Comparison of ENCODE assay signal across 23 cellular contexts in the genomic region with DNA sequence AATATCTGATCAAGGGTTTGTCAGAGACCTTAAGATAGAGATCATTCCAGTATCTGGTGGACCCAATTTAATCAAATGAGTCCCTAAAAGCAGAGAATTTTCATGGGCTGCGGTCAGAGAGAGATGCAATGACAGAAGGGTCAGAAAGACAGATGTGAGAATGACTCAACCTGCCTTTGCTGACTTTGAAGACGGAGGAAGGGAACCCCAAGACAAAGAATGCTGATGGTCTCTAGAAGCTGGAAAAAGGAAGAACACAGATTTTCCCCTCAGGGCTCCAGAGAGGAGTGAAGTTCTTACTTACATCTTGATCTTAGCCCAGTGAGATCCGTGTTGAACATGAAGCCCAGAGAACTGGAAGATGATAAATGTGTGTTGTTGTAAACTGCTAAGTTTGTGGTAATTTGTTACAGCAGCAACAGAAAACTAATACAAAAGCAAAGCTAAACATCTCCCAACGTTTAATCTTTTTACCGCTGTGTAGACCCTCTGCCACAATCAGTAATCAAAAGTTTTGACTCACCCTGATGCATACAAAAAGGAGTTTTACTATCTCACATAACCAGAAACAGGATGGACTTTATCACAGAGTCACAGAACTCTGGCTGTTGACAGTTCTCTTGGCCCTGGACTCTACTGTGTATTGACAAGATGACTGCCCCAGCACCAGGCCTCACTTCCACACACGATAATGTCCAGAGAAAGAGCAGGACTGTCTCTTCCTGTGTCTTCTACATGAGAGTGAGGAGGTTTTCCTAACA.
"Had no signal": no experiment of that assay in that cellular context is flagged by ENCODE, and none has a peak within 500 bp of the region (broad histone marks: within the 10 kb centered on the region; RNA-seq: fewer than 3 reads in every experiment).

No MANE protein-coding gene starts in this region.

- DNase-seq: activated CD4-positive, alpha-beta memory T cell treated with anti-CD3 and anti-CD28 coated beads for 36 hours; activated CD4-positive, alpha-beta T cell treated with anti-CD3 and anti-CD28 coated beads for 1 hour; activated CD4-positive, alpha-beta T cell treated with anti-CD3 and anti-CD28 coated beads, Interleukin-2, amount 10 ng/mL, durations not matched to agents 24 days and 14 days; activated gamma-delta T cell; activated naive CD4-positive, alpha-beta T cell treated with anti-CD3 and anti-CD28 coated beads for 36 hours; activated T-cell treated with anti-CD3 and anti-CD28 coated beads for 4 hours; activated T-cell treated with anti-CD3 and anti-CD28 coated beads, Interleukin-2, amount 50 U/mL, for 48 hours; cerebellar nuclear complex; KG1; NCI-H1092; NCI-H1417; NCI-H1930; NCI-H2171; NCI-H226; NCI-H526; NCI-H82; SHP77 treated with DMSO at 0.1 percent for 48 hours; T-cell; T-helper 2 cell had no signal

- ATAC-seq: activated T-helper 17 cell treated with anti-CD3 and anti-CD28 coated beads, Interleukin-2, amount 50 U/mL, for 72 hours; T-cell; WTC11 had no signal

- FAIRE-seq: colon, RCC 7860 had no signal
